ENCODE assay signal across 12 cellular contexts in the genomic region with DNA sequence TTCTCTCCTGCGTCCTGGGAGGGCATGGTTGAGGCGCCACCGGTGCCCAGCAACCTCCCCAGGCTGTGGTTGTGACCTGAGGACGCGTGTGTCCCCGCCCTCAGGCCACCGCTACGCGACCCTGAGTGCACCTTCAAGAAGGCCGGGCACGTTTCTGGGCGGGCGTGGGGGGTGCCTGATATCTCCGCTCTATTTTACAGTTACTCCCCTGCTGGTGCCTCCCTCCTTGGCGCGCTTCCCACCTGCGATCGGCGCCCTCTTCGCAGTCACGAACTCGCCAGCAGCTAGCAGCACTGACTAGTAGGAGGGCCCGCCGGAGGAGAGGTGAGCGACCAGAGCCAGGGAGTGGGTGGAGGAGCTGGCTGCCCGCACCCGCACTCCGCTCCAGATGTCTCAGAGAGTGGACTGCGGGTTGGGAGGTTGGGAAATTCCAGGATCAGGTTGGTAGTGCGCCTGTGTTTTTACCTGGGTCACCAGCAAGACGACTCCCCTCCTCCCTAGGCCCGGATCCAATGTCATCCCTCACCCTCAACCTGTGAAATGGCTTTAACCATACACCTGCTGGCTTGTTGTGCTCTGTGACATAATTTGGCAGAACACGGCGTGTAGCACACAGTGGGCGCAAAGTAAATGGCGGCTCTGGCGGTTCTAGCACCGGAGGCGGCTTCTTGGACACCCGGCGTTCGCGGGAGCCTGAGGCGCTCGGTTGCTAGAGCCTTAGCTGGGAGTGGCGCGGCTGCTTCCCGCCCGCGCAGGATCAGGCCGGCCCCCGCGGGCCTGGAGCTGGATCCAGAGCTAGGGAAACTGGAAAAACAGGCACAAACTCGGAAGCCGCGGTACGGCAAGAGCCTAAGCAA. TPM values are rescaled to one million over a fixed set of nuclear protein-coding genes. Genes with fewer than 3 reads are reported as not detected.
A peak's percentile ranks its signal among the peaks of the same experiment; 100 is the strongest.
DNase-seq lines count a peak whose midpoint lies in the region; ATAC-seq and TF ChIP-seq lines count a peak whose summit lies in the region.
"Had no signal": no experiment of that assay in that cellular context is flagged by ENCODE, and none has a peak within 500 bp of the region (broad histone marks: within the 10 kb centered on the region; RNA-seq: fewer than 3 reads in every experiment).

No MANE protein-coding gene starts in this region.

- POLR2A ChIA-PET in activated naive CD8-positive, alpha-beta T cell treated with anti-CD3 and anti-CD28 coated beads, Interleukin-2, amount 10 ng/mL, durations not matched to agents 7 days and 5 days (lab: Charles Lee), result no interaction called here

- H3K9me3 Mint-ChIP-seq in GM23338, result no peaks in the 10 kb centered on the region
- no peaks in the 10 kb centered on the region for H3K9me3 Mint-ChIP-seq in activated naive CD8-positive, alpha-beta T cell treated with anti-CD3 and anti-CD28 coated beads, Interleukin-2, amount 10 ng/mL, durations not matched to agents 7 days and 5 days

- TF ChIP-seq CTCF in GM23338 (conservative IDR thresholded peaks at IDR 0.05; ENCODE audit: low read depth in 2 of 2) (no peak), gastrocnemius medialis (IDR thresholded peaks at IDR 0.05 in 4 of 5, conservative IDR thresholded peaks at IDR 0.05 in 1 of 5) (no peak)

- peak overlapping the region; percentile 51 for H3K4me3 ChIP-seq in GM23338
- peak overlapping the region; percentile 38; the same call in 1 of the 2 replicates for H3K4me3 ChIP-seq in iPS DF 6.9 (ENCODE audit: low read length)
- H3K4me3 ChIP-seq in gastrocnemius medialis, result peak overlapping the region; percentile 29 to 46 (median 40)
- H3K4me3 ChIP-seq: HAP-1 had no signal

- H3K4me1 ChIP-seq in GM23338 (ENCODE audit: insufficient read depth), result peaks cover 52% of the 10 kb centered on the region
- H3K4me1 ChIP-seq in iPS DF 6.9 (ENCODE audit: control insufficient read depth, insufficient read depth, low read length), result peaks cover 5% of the 10 kb centered on the region
- peaks cover 0 to 9% of the 10 kb centered on the region in 2 donors for H3K4me1 ChIP-seq in gastrocnemius medialis

- peaks cover 100% of the 10 kb centered on the region for H3K27me3 Mint-ChIP-seq in GM23338 (ENCODE audit: insufficient read depth, low read depth, poor library complexity)
- H3K27me3 Mint-ChIP-seq in activated naive CD8-positive, alpha-beta T cell treated with anti-CD3 and anti-CD28 coated beads, Interleukin-2, amount 10 ng/mL, durations not matched to agents 7 days and 5 days, result peaks cover 70% of the 10 kb centered on the region

- H2AFZ ChIP-seq in GM23338, result peak overlapping the region; percentile 88

- peak; percentile 40 for DNase-seq in GM23338 (ENCODE audit: low spot score)
- peak; percentile 48 for DNase-seq in activated naive CD8-positive, alpha-beta T cell treated with anti-CD3 and anti-CD28 coated beads, Interleukin-2, amount 10 ng/mL, durations not matched to agents 7 days and 5 days
- DNase-seq in iPS DF 6.9 (ENCODE audit: low read depth, low spot score), result no peak
- DNase-seq in gastrocnemius medialis, result no peak
- DNase-seq in stimulated activated CD4-positive, alpha-beta T cell treated with anti-CD3 and anti-CD28 coated beads, Interleukin-12 subunit alpha, Interleukin-12 subunit beta, amount 100 ng/mL, for 4 hours, result no peak
- DNase-seq: cerebellar nuclear complex had no signal

- peak; percentile 25 for ATAC-seq in GM23338
- ATAC-seq in activated naive CD8-positive, alpha-beta T cell treated with anti-CD3 and anti-CD28 coated beads, Interleukin-2, amount 10 ng/mL, durations not matched to agents 7 days and 5 days (ENCODE audit: low read depth), result peak; percentile 34
- no peak for ATAC-seq in gastrocnemius medialis
- no peak for ATAC-seq in HG03571 (IDR thresholded peaks at IDR 0.05; ENCODE audit: unreplicated experiment)
- ATAC-seq in activated CD4-positive, CD25-positive, alpha-beta regulatory T cell treated with anti-CD3 and anti-CD28 coated beads, Interleukin-2, amount 50 U/mL, for 24 hours, result no peak
- ATAC-seq in GM19351 (IDR thresholded peaks at IDR 0.05; ENCODE audit: unreplicated experiment), result no peak
- ATAC-seq: SK-N-SH treated with all-trans-retinoic acid at 6 μM for 48 hours had no signal

- no peaks in the 10 kb centered on the region for H3K79me2 ChIP-seq in GM23338 (replicated peaks; ENCODE audit: insufficient read depth)

- in situ Hi-C loops in gastrocnemius medialis (cut with MboI; ENCODE audit: low sequenced_read_pairs in 4 of 4), result no loop called here

- peaks cover 100% of the 10 kb centered on the region for H3K27me3 ChIP-seq in GM23338 (ENCODE audit: insufficient read depth)
- H3K27me3 ChIP-seq in iPS DF 6.9 (ENCODE audit: control insufficient read depth, insufficient read depth, low read length), result peaks cover 95% of the 10 kb centered on the region
- peaks cover 81 to 84% (median 82%) of the 10 kb centered on the region in 3 donors for H3K27me3 ChIP-seq in gastrocnemius medialis

- H3K9me3 ChIP-seq in iPS DF 6.9 (ENCODE audit: control insufficient read depth, insufficient read depth, low read length) (no peaks in the 10 kb centered on the region), gastrocnemius medialis (no peaks in the 10 kb centered on the region)
- H3K9me3 ChIP-seq: HAP-1 had no signal

- H3K4me1 Mint-ChIP-seq in GM23338, result peaks cover 39% of the 10 kb centered on the region
- H3K4me1 Mint-ChIP-seq in activated naive CD8-positive, alpha-beta T cell treated with anti-CD3 and anti-CD28 coated beads, Interleukin-2, amount 10 ng/mL, durations not matched to agents 7 days and 5 days, result no peaks in the 10 kb centered on the region

- H3K36me3 ChIP-seq in GM23338 (ENCODE audit: insufficient read depth), result peaks cover 5% of the 10 kb centered on the region; the same call in 1 of the 2 replicates
- H3K36me3 ChIP-seq in iPS DF 6.9 (ENCODE audit: control insufficient read depth, insufficient read depth, low read length), result no peaks in the 10 kb centered on the region; the same call in 1 of the 2 replicates
- no peaks in the 10 kb centered on the region for H3K36me3 ChIP-seq in gastrocnemius medialis
- H3K36me3 ChIP-seq: HAP-1 had no signal

- WGBS in iPS DF 6.9 (ENCODE audit: insufficient coverage, insufficient read length), result no CpG with 5 or more reads among the region's 57 CpGs

- no peak for TF ChIP-seq POLR2A in gastrocnemius medialis (IDR thresholded peaks at IDR 0.05)

- peaks cover 52% of the 10 kb centered on the region for H4K20me1 ChIP-seq in GM23338 (replicated peaks; ENCODE audit: insufficient read depth)

- peaks cover 36% of the 10 kb centered on the region for H3F3A ChIP-seq in GM23338 (replicated peaks; ENCODE audit: low read depth)

- H3K4me3 Mint-ChIP-seq in GM23338, result peak overlapping the region; percentile 69
- H3K4me3 Mint-ChIP-seq in activated naive CD8-positive, alpha-beta T cell treated with anti-CD3 and anti-CD28 coated beads, Interleukin-2, amount 10 ng/mL, durations not matched to agents 7 days and 5 days, result peak overlapping the region; percentile 66

- intact Hi-C loops in gastrocnemius medialis (cut with DNase I; ENCODE audit: low total_unique reads), result no loop called here

- no peak overlapping the region for H3K27ac Mint-ChIP-seq in GM23338
- H3K27ac Mint-ChIP-seq in activated naive CD8-positive, alpha-beta T cell treated with anti-CD3 and anti-CD28 coated beads, Interleukin-2, amount 10 ng/mL, durations not matched to agents 7 days and 5 days, result peak overlapping the region; percentile 73

- H3K4me2 ChIP-seq in GM23338, result peak overlapping the region; percentile 74
- H3K4me2 ChIP-seq: KMS-11 had no signal

- no peaks in the 10 kb centered on the region for H3K9me2 ChIP-seq in GM23338 (ENCODE audit: insufficient read depth)

- no peaks in the 10 kb centered on the region; the same call in 2 of the 3 replicates for H3K36me3 Mint-ChIP-seq in GM23338 (ENCODE audit: low read depth)
- H3K36me3 Mint-ChIP-seq in activated naive CD8-positive, alpha-beta T cell treated with anti-CD3 and anti-CD28 coated beads, Interleukin-2, amount 10 ng/mL, durations not matched to agents 7 days and 5 days, result no peaks in the 10 kb centered on the region

- no peak overlapping the region for H3K27ac ChIP-seq in GM23338 (ENCODE audit: low read depth)
- H3K27ac ChIP-seq in iPS DF 6.9 (ENCODE audit: low read length), result no peak overlapping the region
- no peak overlapping the region for H3K27ac ChIP-seq in gastrocnemius medialis
- H3K27ac ChIP-seq: KMS-11 had no signal

TF ChIP-seq in GM23338, 12 proteins besides CTCF, POLR2A, EP300 and RAD21:
- peak; percentile 99 for TF ChIP-seq EZH2 (IDR thresholded peaks at IDR 0.05; ENCODE audit: low read depth, unreplicated experiment)
- no peak for TF ChIP-seq ZNF331 (CRISPR knock-in tag; IDR thresholded peaks at IDR 0.05; ENCODE audit: low read depth)
- TF ChIP-seq ZNF114 (CRISPR knock-in tag; IDR thresholded peaks at IDR 0.05), result no peak
- TF ChIP-seq, protein P1, sequence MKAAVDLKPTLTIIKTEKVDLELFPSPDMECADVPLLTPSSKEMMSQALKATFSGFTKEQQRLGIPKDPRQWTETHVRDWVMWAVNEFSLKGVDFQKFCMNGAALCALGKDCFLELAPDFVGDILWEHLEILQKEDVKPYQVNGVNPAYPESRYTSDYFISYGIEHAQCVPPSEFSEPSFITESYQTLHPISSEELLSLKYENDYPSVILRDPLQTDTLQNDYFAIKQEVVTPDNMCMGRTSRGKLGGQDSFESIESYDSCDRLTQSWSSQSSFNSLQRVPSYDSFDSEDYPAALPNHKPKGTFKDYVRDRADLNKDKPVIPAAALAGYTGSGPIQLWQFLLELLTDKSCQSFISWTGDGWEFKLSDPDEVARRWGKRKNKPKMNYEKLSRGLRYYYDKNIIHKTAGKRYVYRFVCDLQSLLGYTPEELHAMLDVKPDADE (IDR thresholded peaks at IDR 0.05), result no peak
- peak; percentile 98 for TF ChIP-seq EZH2phosphoT487 (IDR thresholded peaks at IDR 0.05; ENCODE audit: unreplicated experiment)

RNA-seq across cellular contexts. Expression of a gene that starts 43.4 kb away (rescaled TPM):
- total RNA-seq in GM23338 (2014; rRNA removed; shearing (Covaris generic)), result 70.2 and 74.1 TPM in 2 replicates
- polyA plus RNA-seq in GM23338 (2016; fragmentation: Nextera tagmentation; extraction: Ambion mirVana), result 28.8 and 29.0 TPM in 2 replicates
- 100 to 1,000 TPM; 138 to 139 TPM for total RNA-seq in activated naive CD8-positive, alpha-beta T cell treated with anti-CD3 and anti-CD28 coated beads, Interleukin-2, amount 10 ng/mL, durations not matched to agents 7 days and 5 days
- total RNA-seq in gastrocnemius medialis, result 10 to 100 TPM; 50.9 to 81.9 (median 61.4) TPM

Comparison
In these comparisons a context has a peak if more than half of its experiments do, and no peak if none do; other contexts are left out.
1. ATAC-seq: peak in GM23338 (single experiment) and activated naive CD8-positive, alpha-beta T cell treated with anti-CD3 and anti-CD28 coated beads, Interleukin-2, amount 10 ng/mL, durations not matched to agents 7 days and 5 days (single experiment); none in gastrocnemius medialis (0 of 2), HG03571 (single experiment), activated CD4-positive, CD25-positive, alpha-beta regulatory T cell treated with anti-CD3 and anti-CD28 coated beads, Interleukin-2, amount 50 U/mL, for 24 hours (0 of 2) and GM19351 (single experiment).
2. DNase-seq: peak in GM23338 (single experiment) and activated naive CD8-positive, alpha-beta T cell treated with anti-CD3 and anti-CD28 coated beads, Interleukin-2, amount 10 ng/mL, durations not matched to agents 7 days and 5 days (single experiment); none in iPS DF 6.9 (single experiment), gastrocnemius medialis (0 of 2) and stimulated activated CD4-positive, alpha-beta T cell treated with anti-CD3 and anti-CD28 coated beads, Interleukin-12 subunit alpha, Interleukin-12 subunit beta, amount 100 ng/mL, for 4 hours (single experiment).
3. Peak in every context shown above with its lines, with median percentiles within 50 percentile points of each other: H3K4me3 ChIP-seq.